Comparison of ENCODE assay signal across 1 cellular context in the genomic region with DNA sequence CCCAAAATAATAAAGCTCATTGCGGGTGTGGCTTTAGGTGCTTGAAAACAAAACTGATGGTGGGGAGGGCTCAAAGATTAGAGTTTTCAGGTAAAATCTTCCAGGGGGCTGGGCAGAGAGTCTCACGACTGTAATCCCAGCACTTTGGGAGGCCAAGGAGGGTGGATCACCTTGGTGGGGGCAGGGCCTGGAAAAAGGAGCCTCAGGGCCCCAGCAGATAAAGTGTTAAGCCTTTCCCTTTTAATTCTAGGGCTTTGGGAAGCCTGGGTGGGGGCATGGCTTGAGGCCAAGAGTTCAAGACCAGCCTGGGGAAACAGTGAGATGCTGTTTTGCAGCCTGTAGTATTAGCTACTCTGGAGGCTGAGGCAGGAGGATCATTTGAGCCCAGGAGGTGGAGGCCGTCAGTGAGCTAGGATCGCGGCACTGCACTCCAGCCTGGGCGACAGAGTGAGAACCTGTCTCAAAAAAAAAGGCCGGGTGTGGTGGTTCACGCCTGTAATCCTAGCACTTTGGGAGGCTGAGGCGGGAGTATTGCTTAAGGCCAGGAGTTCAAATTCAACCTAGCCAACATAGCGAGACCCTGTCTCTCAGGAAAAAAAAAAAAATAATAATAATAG.
TF ChIP-seq lines count a peak whose summit lies in the region.

No MANE protein-coding gene starts in this region.

TF ChIP-seq in GM23338, 12 proteins besides CTCF, POLR2A, EP300 and RAD21 (continued from another document):
- TF ChIP-seq, protein P1, sequence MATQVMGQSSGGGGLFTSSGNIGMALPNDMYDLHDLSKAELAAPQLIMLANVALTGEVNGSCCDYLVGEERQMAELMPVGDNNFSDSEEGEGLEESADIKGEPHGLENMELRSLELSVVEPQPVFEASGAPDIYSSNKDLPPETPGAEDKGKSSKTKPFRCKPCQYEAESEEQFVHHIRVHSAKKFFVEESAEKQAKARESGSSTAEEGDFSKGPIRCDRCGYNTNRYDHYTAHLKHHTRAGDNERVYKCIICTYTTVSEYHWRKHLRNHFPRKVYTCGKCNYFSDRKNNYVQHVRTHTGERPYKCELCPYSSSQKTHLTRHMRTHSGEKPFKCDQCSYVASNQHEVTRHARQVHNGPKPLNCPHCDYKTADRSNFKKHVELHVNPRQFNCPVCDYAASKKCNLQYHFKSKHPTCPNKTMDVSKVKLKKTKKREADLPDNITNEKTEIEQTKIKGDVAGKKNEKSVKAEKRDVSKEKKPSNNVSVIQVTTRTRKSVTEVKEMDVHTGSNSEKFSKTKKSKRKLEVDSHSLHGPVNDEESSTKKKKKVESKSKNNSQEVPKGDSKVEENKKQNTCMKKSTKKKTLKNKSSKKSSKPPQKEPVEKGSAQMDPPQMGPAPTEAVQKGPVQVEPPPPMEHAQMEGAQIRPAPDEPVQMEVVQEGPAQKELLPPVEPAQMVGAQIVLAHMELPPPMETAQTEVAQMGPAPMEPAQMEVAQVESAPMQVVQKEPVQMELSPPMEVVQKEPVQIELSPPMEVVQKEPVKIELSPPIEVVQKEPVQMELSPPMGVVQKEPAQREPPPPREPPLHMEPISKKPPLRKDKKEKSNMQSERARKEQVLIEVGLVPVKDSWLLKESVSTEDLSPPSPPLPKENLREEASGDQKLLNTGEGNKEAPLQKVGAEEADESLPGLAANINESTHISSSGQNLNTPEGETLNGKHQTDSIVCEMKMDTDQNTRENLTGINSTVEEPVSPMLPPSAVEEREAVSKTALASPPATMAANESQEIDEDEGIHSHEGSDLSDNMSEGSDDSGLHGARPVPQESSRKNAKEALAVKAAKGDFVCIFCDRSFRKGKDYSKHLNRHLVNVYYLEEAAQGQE (IDR thresholded peaks at IDR 0.05; ENCODE audit: unreplicated experiment): no peak
- TF ChIP-seq, protein P2, sequence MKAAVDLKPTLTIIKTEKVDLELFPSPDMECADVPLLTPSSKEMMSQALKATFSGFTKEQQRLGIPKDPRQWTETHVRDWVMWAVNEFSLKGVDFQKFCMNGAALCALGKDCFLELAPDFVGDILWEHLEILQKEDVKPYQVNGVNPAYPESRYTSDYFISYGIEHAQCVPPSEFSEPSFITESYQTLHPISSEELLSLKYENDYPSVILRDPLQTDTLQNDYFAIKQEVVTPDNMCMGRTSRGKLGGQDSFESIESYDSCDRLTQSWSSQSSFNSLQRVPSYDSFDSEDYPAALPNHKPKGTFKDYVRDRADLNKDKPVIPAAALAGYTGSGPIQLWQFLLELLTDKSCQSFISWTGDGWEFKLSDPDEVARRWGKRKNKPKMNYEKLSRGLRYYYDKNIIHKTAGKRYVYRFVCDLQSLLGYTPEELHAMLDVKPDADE (IDR thresholded peaks at IDR 0.05): no peak
- TF ChIP-seq STAT1 (IDR thresholded peaks at IDR 0.05; ENCODE audit: unreplicated experiment): no peak
